Comparison of ENCODE assay signal across 23 cellular contexts in genomic region chr10:31116226-31116625, GRCh38.
DNase-seq lines count a peak whose midpoint lies in the region; ATAC-seq and TF ChIP-seq lines count a peak whose summit lies in the region.
"Had no signal": no experiment of that assay in that cellular context is flagged by ENCODE, and none has a peak within 500 bp of the region (broad histone marks: within the 10 kb centered on the region; RNA-seq: fewer than 3 reads in every experiment).

No MANE protein-coding gene starts in this region.

- H3K4me3 ChIP-seq in MM.1S (ENCODE audit: low read length) (no peak overlapping the region), epithelial cell of esophagus (ENCODE audit: low read length) (no peak overlapping the region)
- H3K4me3 ChIP-seq: BLaER1, SJCRH30 had no signal

- peak; percentile 76 for ATAC-seq in activated naive CD8-positive, alpha-beta T cell treated with anti-CD3 and anti-CD28 coated beads, Interleukin-2, amount 50 U/mL, for 24 hours
- peak; percentile 36 for ATAC-seq in stimulated activated memory B cell treated with anti-CD40 and anti-IgM and Interleukin-4, amounts not matched to agents 10 μg/mL and 1 μg/mL and 100 μg/mL, for 72 hours
- ATAC-seq in GM18870 (IDR thresholded peaks at IDR 0.05; ENCODE audit: unreplicated experiment) = no peak
- ATAC-seq: HCT116, PC-3, Right ventricle myocardium inferior, SK-N-SH treated with all-trans-retinoic acid at 6 μM for 48 hours had no signal

- no peaks in the 10 kb centered on the region for H3K4me1 ChIP-seq in MM.1S (ENCODE audit: low read length)
- H3K4me1 ChIP-seq: SJCRH30 had no signal

- no peaks in the 10 kb centered on the region for H3K9me3 ChIP-seq in MM.1S (replicated peaks; ENCODE audit: insufficient read depth, low read length)
- H3K9me3 ChIP-seq: SJCRH30 had no signal

- no peaks in the 10 kb centered on the region for H3K36me3 Mint-ChIP-seq in activated naive CD8-positive, alpha-beta T cell treated with anti-CD3 and anti-CD28 coated beads, Interleukin-2, amount 50 U/mL, for 24 hours (ENCODE audit: low read depth)
- H3K36me3 Mint-ChIP-seq in activated naive CD8-positive, alpha-beta T cell treated with anti-CD3 and anti-CD28 coated beads for 36 hours = no peaks in the 10 kb centered on the region
- H3K36me3 Mint-ChIP-seq in stimulated activated memory B cell treated with anti-CD40 and anti-IgM and Interleukin-4, amounts not matched to agents 10 μg/mL and 1 μg/mL and 100 μg/mL, for 72 hours = peaks cover 5% of the 10 kb centered on the region
- H3K36me3 Mint-ChIP-seq: IgD-negative memory B cell had no signal

- H3K27ac ChIP-seq in MM.1S (ENCODE audit: low read length) (no peak overlapping the region), substantia nigra (ENCODE audit: low read depth, low read length, poor library complexity, severe bottlenecking) (no peak overlapping the region)
- H3K27ac ChIP-seq: BLaER1, SJCRH30 had no signal

- H3K4me2 ChIP-seq in MM.1S (ENCODE audit: low read depth, low read length) = no peak overlapping the region
- H3K4me2 ChIP-seq: BLaER1 had no signal

- H4K20me1 ChIP-seq in MM.1S (ENCODE audit: insufficient read depth, low read length) = no peaks in the 10 kb centered on the region
- H4K20me1 ChIP-seq: BLaER1 had no signal

- no peaks in the 10 kb centered on the region for H3F3A ChIP-seq in MM.1S (ENCODE audit: insufficient read depth, low read length)

- TF ChIP-seq CTCF in MM.1S (IDR thresholded peaks at IDR 0.05; ENCODE audit: low read length) = no peak
- TF ChIP-seq CTCF in epithelial cell of esophagus (IDR thresholded peaks at IDR 0.05; ENCODE audit: insufficient read depth, low read depth, low read length, missing control alignments) = no peak

- no peak overlapping the region for H3K4me3 Mint-ChIP-seq in activated naive CD8-positive, alpha-beta T cell treated with anti-CD3 and anti-CD28 coated beads, Interleukin-2, amount 50 U/mL, for 24 hours
- H3K4me3 Mint-ChIP-seq in activated naive CD8-positive, alpha-beta T cell treated with anti-CD3 and anti-CD28 coated beads for 36 hours = no peak overlapping the region
- H3K4me3 Mint-ChIP-seq in stimulated activated memory B cell treated with anti-CD40 and anti-IgM and Interleukin-4, amounts not matched to agents 10 μg/mL and 1 μg/mL and 100 μg/mL, for 72 hours = no peak overlapping the region
- H3K4me3 Mint-ChIP-seq: CD4-positive, CD25-positive, alpha-beta regulatory T cell; IgD-negative memory B cell had no signal

- H3K36me3 ChIP-seq in MM.1S (replicated peaks; ENCODE audit: insufficient read depth, low read length) = no peaks in the 10 kb centered on the region
- H3K36me3 ChIP-seq: BLaER1, SJCRH30 had no signal

- no peak overlapping the region for H3K27ac Mint-ChIP-seq in activated naive CD8-positive, alpha-beta T cell treated with anti-CD3 and anti-CD28 coated beads, Interleukin-2, amount 50 U/mL, for 24 hours
- no peak overlapping the region for H3K27ac Mint-ChIP-seq in activated naive CD8-positive, alpha-beta T cell treated with anti-CD3 and anti-CD28 coated beads for 36 hours
- no peak overlapping the region for H3K27ac Mint-ChIP-seq in stimulated activated memory B cell treated with anti-CD40 and anti-IgM and Interleukin-4, amounts not matched to agents 10 μg/mL and 1 μg/mL and 100 μg/mL, for 72 hours
- H3K27ac Mint-ChIP-seq: CD4-positive, CD25-positive, alpha-beta regulatory T cell; IgD-negative memory B cell had no signal

- H3K27me3 Mint-ChIP-seq in activated naive CD8-positive, alpha-beta T cell treated with anti-CD3 and anti-CD28 coated beads, Interleukin-2, amount 50 U/mL, for 24 hours = no peaks in the 10 kb centered on the region
- H3K27me3 Mint-ChIP-seq in activated naive CD8-positive, alpha-beta T cell treated with anti-CD3 and anti-CD28 coated beads for 36 hours = no peaks in the 10 kb centered on the region
- peaks cover 13% of the 10 kb centered on the region for H3K27me3 Mint-ChIP-seq in stimulated activated memory B cell treated with anti-CD40 and anti-IgM and Interleukin-4, amounts not matched to agents 10 μg/mL and 1 μg/mL and 100 μg/mL, for 72 hours

- no peaks in the 10 kb centered on the region for H3K27me3 ChIP-seq in MM.1S (replicated peaks; ENCODE audit: insufficient read depth, low read length)
- H3K27me3 ChIP-seq: BLaER1, SJCRH30 had no signal

- no peak overlapping the region for H3K9ac ChIP-seq in MM.1S (ENCODE audit: low read length)
- H3K9ac ChIP-seq: BLaER1 had no signal

- no peak overlapping the region for H2AFZ ChIP-seq in MM.1S (ENCODE audit: low read length)

- peaks cover 3% of the 10 kb centered on the region for H3K4me1 Mint-ChIP-seq in activated naive CD8-positive, alpha-beta T cell treated with anti-CD3 and anti-CD28 coated beads, Interleukin-2, amount 50 U/mL, for 24 hours
- H3K4me1 Mint-ChIP-seq in activated naive CD8-positive, alpha-beta T cell treated with anti-CD3 and anti-CD28 coated beads for 36 hours = no peaks in the 10 kb centered on the region
- peaks cover 4% of the 10 kb centered on the region for H3K4me1 Mint-ChIP-seq in stimulated activated memory B cell treated with anti-CD40 and anti-IgM and Interleukin-4, amounts not matched to agents 10 μg/mL and 1 μg/mL and 100 μg/mL, for 72 hours
- H3K4me1 Mint-ChIP-seq: CD4-positive, CD25-positive, alpha-beta regulatory T cell; IgD-negative memory B cell had no signal

- H3K9me3 Mint-ChIP-seq in activated naive CD8-positive, alpha-beta T cell treated with anti-CD3 and anti-CD28 coated beads, Interleukin-2, amount 50 U/mL, for 24 hours = peaks cover 6% of the 10 kb centered on the region
- peaks cover 8% of the 10 kb centered on the region for H3K9me3 Mint-ChIP-seq in activated naive CD8-positive, alpha-beta T cell treated with anti-CD3 and anti-CD28 coated beads for 36 hours
- H3K9me3 Mint-ChIP-seq in stimulated activated memory B cell treated with anti-CD40 and anti-IgM and Interleukin-4, amounts not matched to agents 10 μg/mL and 1 μg/mL and 100 μg/mL, for 72 hours = peaks cover 6% of the 10 kb centered on the region

- H3K79me2 ChIP-seq in MM.1S (ENCODE audit: low read length) = no peaks in the 10 kb centered on the region

- no peak for DNase-seq in activated naive CD8-positive, alpha-beta T cell treated with anti-CD3 and anti-CD28 coated beads, Interleukin-2, amount 50 U/mL, for 24 hours
- DNase-seq in activated naive CD8-positive, alpha-beta T cell treated with anti-CD3 and anti-CD28 coated beads for 36 hours = no peak
- DNase-seq in MM.1S = peak; percentile 42
- DNase-seq in epithelial cell of esophagus (ENCODE audit: low read depth) = peak; percentile 29
- no peak for DNase-seq in substantia nigra (lab: John Stamatoyannopoulos, UW)
- DNase-seq in GM19238 (ENCODE audit: insufficient read length, low spot score) = no peak
- DNase-seq: CD4-positive, CD25-positive, alpha-beta regulatory T cell; NCI-H1105; NCI-H146; NCI-H1930; NCI-H446; NCI-H524 treated with DMSO at 0.1 percent for 48 hours; NCI-H774; NK-92 treated with Interleukin-12 subunit alpha and Interleukin-12 subunit beta, amount 100 ng/mL, for 24 hours; PC-3; SJCRH30 had no signal

- no peaks in the 10 kb centered on the region for H3K9me2 ChIP-seq in MM.1S (replicated peaks; ENCODE audit: insufficient read depth, low read length)

Comparison
In these comparisons a context has a peak if more than half of its experiments do, and no peak if none do; other contexts are left out.
1. DNase-seq: peak in MM.1S (single experiment) and epithelial cell of esophagus (single experiment); none in activated naive CD8-positive, alpha-beta T cell treated with anti-CD3 and anti-CD28 coated beads, Interleukin-2, amount 50 U/mL, for 24 hours (single experiment), activated naive CD8-positive, alpha-beta T cell treated with anti-CD3 and anti-CD28 coated beads for 36 hours (single experiment), substantia nigra (0 of 49) and GM19238 (single experiment).